Comparison of ENCODE assay signal across 1 cellular context in the genomic region with DNA sequence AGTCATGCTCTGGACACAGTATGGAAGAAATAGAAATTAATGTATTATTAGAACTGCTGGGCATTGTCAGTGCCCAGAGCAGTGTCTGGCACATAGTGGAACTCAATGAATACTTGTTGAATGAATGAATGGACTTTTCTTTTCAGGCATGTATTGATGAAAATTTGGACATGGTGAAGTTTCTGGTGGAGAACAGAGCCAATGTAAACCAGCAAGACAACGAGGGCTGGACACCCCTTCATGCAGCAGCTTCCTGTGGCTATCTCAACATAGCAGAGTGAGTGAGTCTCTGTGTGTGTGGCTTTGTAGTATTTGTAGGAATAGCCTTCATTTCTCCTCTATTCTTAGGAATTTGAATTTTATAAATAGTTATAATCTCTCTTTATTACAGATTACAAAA.
TF ChIP-seq lines count a peak whose summit lies in the region.

No MANE protein-coding gene starts in this region.

TF ChIP-seq in IMR-90, 13 proteins besides CTCF, POLR2A, EP300 and RAD21 (continued from another document):
- TF ChIP-seq MAFK (IDR thresholded peaks at IDR 0.05; ENCODE audit: low read depth, low read length) = no peak
- TF ChIP-seq RFX5 (IDR thresholded peaks at IDR 0.05; ENCODE audit: low read depth, low read length) = no peak
TF ChIP-seq in IMR-90: peak in this region for 0.
